1 cellular context compared by ENCODE assay signal in the genomic region with DNA sequence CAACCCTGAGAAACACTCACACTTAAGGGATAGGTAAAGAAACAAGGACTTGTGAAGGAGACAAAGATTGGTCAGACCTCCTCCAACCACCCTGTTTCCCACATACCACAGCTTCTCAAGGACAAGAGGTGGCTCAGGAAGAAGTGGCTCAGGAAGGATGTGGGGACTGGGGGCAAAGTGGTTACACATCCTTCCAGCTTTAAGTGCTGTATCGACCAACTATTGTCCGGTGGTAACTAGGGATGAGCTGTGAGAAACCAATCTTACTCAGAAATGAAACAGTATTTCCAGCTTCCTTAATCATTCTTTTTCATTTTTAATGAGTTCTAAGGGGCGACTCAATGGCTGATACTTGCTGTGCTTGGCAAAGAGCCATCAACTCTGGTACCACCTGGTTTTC.
TF ChIP-seq lines count a peak whose summit lies in the region.

No MANE protein-coding gene starts in this region.

TF ChIP-seq in IMR-90, 13 proteins besides CTCF, POLR2A, EP300 and RAD21:
- TF ChIP-seq CEBPB (IDR thresholded peaks at IDR 0.05; ENCODE audit: low read depth, low read length): no peak
- TF ChIP-seq, protein P1, sequence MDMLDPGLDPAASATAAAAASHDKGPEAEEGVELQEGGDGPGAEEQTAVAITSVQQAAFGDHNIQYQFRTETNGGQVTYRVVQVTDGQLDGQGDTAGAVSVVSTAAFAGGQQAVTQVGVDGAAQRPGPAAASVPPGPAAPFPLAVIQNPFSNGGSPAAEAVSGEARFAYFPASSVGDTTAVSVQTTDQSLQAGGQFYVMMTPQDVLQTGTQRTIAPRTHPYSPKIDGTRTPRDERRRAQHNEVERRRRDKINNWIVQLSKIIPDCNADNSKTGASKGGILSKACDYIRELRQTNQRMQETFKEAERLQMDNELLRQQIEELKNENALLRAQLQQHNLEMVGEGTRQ (IDR thresholded peaks at IDR 0.05; ENCODE audit: low read depth, low read length): no peak
- TF ChIP-seq, protein P2, sequence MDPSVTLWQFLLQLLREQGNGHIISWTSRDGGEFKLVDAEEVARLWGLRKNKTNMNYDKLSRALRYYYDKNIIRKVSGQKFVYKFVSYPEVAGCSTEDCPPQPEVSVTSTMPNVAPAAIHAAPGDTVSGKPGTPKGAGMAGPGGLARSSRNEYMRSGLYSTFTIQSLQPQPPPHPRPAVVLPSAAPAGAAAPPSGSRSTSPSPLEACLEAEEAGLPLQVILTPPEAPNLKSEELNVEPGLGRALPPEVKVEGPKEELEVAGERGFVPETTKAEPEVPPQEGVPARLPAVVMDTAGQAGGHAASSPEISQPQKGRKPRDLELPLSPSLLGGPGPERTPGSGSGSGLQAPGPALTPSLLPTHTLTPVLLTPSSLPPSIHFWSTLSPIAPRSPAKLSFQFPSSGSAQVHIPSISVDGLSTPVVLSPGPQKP (IDR thresholded peaks at IDR 0.05; ENCODE audit: borderline replicate concordance, low read depth, low read length): no peak
- no peak for TF ChIP-seq NFE2L2 (IDR thresholded peaks at IDR 0.05; ENCODE audit: low read depth, low read length)
- TF ChIP-seq MXI1 (IDR thresholded peaks at IDR 0.05; ENCODE audit: borderline replicate concordance, low read depth, low read length): no peak
- no peak for TF ChIP-seq SMC3 (IDR thresholded peaks at IDR 0.05; ENCODE audit: low read depth, low read length)
- TF ChIP-seq FOS (IDR thresholded peaks at IDR 0.05; ENCODE audit: low read depth, low read length): no peak
- no peak for TF ChIP-seq CHD1 (IDR thresholded peaks at IDR 0.05; ENCODE audit: low read depth, low read length)
- no peak for TF ChIP-seq RCOR1 (IDR thresholded peaks at IDR 0.05; ENCODE audit: insufficient replicate concordance, low read length)
- TF ChIP-seq MAZ (IDR thresholded peaks at IDR 0.05; ENCODE audit: borderline replicate concordance, low read depth, low read length): no peak
- TF ChIP-seq MAFK (IDR thresholded peaks at IDR 0.05; ENCODE audit: low read depth, low read length): no peak
TF ChIP-seq in IMR-90: peak in this region for 0.
